In the genomic region with DNA sequence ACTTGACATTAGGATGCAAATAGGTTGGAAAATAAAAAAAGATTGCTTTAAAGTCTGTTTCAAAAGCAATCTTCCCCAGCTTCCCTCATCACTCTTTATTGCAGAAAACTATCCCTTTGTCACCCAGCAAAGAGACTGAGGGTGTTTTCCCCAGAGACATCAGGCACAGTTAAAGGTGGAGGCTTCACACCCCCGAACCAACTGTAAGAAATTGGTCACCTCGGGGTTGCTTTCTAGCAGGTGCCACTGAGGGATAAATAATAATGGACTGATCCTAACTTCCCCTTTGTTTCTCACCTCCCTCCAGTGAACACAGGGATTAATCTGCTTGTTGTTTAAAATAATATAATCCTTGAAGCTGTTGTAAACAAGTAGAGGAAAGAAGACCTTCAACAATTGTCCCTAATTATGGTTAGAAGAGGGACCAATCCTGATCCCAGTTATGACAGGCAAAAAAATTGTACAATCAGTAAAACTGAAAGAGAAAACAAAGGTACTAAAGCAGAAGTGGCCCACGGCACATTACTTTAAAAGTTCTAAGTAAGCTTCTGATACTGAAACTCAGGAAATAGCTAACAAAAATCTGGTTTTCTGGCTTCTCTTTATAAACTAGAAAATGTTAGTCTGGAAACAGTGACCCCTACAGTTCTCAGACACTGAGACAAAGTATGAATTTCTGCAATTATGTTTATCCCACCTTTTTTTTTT, we compare ENCODE assay signal across 11 cellular contexts. TPM values are rescaled to one million over a fixed set of nuclear protein-coding genes. Genes with fewer than 3 reads are reported as not detected.
DNase-seq lines count a peak whose midpoint lies in the region; ATAC-seq and TF ChIP-seq lines count a peak whose summit lies in the region.
"Had no signal": no experiment of that assay in that cellular context is flagged by ENCODE, and none has a peak within 500 bp of the region (broad histone marks: within the 10 kb centered on the region; RNA-seq: fewer than 3 reads in every experiment).

No MANE protein-coding gene starts in this region.

- no peaks in the 10 kb centered on the region for H3K36me3 ChIP-seq in adrenal gland (replicated peaks in 1 of 2)
- no peaks in the 10 kb centered on the region for H3K36me3 ChIP-seq in sigmoid colon
- H3K36me3 ChIP-seq: esophagus squamous epithelium had no signal

- H3K27me3 Mint-ChIP-seq in activated B cell treated with CpG ODN at 0.5 μM for 24 hours, result peaks cover 11% of the 10 kb centered on the region

- no peak for TF ChIP-seq EP300 in sigmoid colon (IDR thresholded peaks at IDR 0.05)

- TF ChIP-seq POLR2A in adrenal gland (IDR thresholded peaks at IDR 0.05) (no peak), sigmoid colon (IDR thresholded peaks at IDR 0.05) (no peak)

- WGBS in adrenal gland, 4 donors, result 22 to 42% (median 24%) methylated on average over 3 of the region's 3 CpGs
- WGBS in sigmoid colon, 2 donors, result 26 to 38% methylated on average over 3 of the region's 3 CpGs

- peak overlapping the region; percentile 77 for H3K27ac Mint-ChIP-seq in activated B cell treated with CpG ODN at 0.5 μM for 24 hours

- no peaks in the 10 kb centered on the region for H3K9me3 Mint-ChIP-seq in activated B cell treated with CpG ODN at 0.5 μM for 24 hours

- ATAC-seq in GM19452 (IDR thresholded peaks at IDR 0.05; ENCODE audit: unreplicated experiment) (peak; percentile 93), HG03095 (IDR thresholded peaks at IDR 0.05; ENCODE audit: unreplicated experiment) (peak; percentile 93), activated B cell treated with CpG ODN at 0.5 μM for 24 hours (ENCODE audit: low read depth) (peak; percentile 71)

- DNase-seq in GM03348 (ENCODE audit: low spot score), result peak; percentile 5
- no peak for DNase-seq in activated B cell treated with CpG ODN at 0.5 μM for 24 hours
- DNase-seq in NCI-H2029 (lab: John Stamatoyannopoulos, UW), result no peak
- DNase-seq in adrenal gland, result no peak
- no peak for DNase-seq in sigmoid colon
- DNase-seq in AG20443 (ENCODE audit: low spot score), result no peak
- DNase-seq: DND-41, esophagus squamous epithelium, NCI-H2081 had no signal

- intact Hi-C loops in activated B cell treated with CpG ODN at 0.5 μM for 24 hours (cut with micrococcal nuclease) (loop anchor here (1.0 to 5.0 kb wide), 3 partner anchors 163 to 581 kb away; no protein-coding TSS in a partner anchor), adrenal gland (cut with DNase I) (no loop called here), sigmoid colon (cut with DNase I) (no loop called here)

- CTCF ChIA-PET in activated B cell treated with CpG ODN at 0.5 μM for 24 hours (lab: Charles Lee), result interaction anchor here (0.6 to 1.3 kb wide), 3 partner anchors 94 to 654 kb away, joined by 3 to 5 read pairs (median 4); no protein-coding TSS in a partner anchor

- H3K27ac ChIP-seq in adrenal gland (no peak overlapping the region), sigmoid colon (no peak overlapping the region)
- H3K27ac ChIP-seq: esophagus squamous epithelium had no signal

- peak overlapping the region; percentile 56 for H3K4me3 Mint-ChIP-seq in activated B cell treated with CpG ODN at 0.5 μM for 24 hours

- H3K4me1 ChIP-seq in adrenal gland (replicated peaks in 1 of 2) (peaks cover 0 to 1% of the 10 kb centered on the region in 2 donors), sigmoid colon (no peaks in the 10 kb centered on the region)
- H3K4me1 ChIP-seq: esophagus squamous epithelium had no signal

- peaks cover 17% of the 10 kb centered on the region for H3K4me1 Mint-ChIP-seq in activated B cell treated with CpG ODN at 0.5 μM for 24 hours

- no peaks in the 10 kb centered on the region for H3K9me3 ChIP-seq in adrenal gland (replicated peaks in 1 of 3)
- no peaks in the 10 kb centered on the region for H3K9me3 ChIP-seq in sigmoid colon
- H3K9me3 ChIP-seq: esophagus squamous epithelium had no signal

- peaks cover 8% of the 10 kb centered on the region for H3K27me3 ChIP-seq in adrenal gland
- H3K27me3 ChIP-seq in sigmoid colon, result peaks cover 0 to 11% (median under 1%) of the 10 kb centered on the region in 3 donors

- no peak overlapping the region for H3K4me3 ChIP-seq in adrenal gland
- no peak overlapping the region for H3K4me3 ChIP-seq in sigmoid colon
- H3K4me3 ChIP-seq: esophagus squamous epithelium had no signal

- no peaks in the 10 kb centered on the region for H3K36me3 Mint-ChIP-seq in activated B cell treated with CpG ODN at 0.5 μM for 24 hours (ENCODE audit: low read depth)

- TF ChIP-seq CTCF in activated B cell treated with CpG ODN at 0.5 μM for 24 hours (IDR thresholded peaks at IDR 0.05) (no peak), adrenal gland (IDR thresholded peaks at IDR 0.05) (peak in 1 of 6 experiments; percentile 7), sigmoid colon (IDR thresholded peaks at IDR 0.05) (no peak)

- POLR2A ChIA-PET in activated B cell treated with CpG ODN at 0.5 μM for 24 hours (lab: Charles Lee), result interaction anchor here (0.7 kb wide), 1 partner anchor 10 kb away, joined by 6 read pairs; no protein-coding TSS in a partner anchor

RNA-seq across cellular contexts. Expression of a gene that starts 6.6 kb away (rescaled TPM):
- total RNA-seq in activated B cell treated with CpG ODN at 0.5 μM for 24 hours (not detected in 2 replicates), adrenal gland (1 to 10 TPM in 5 of 8 donors, under 1 TPM in 3; 0.42 to 7.1 (median 1.5) TPM), sigmoid colon (1 to 10 TPM in 3 of 4 donors, under 1 TPM in 1; 0.68 to 2.2 (median 1.8) TPM)
- polyA plus RNA-seq in adrenal gland (1 to 10 TPM in 2 of 3 donors, under 1 TPM in 1; 0.84 to 8.4 (median 2.0) TPM), sigmoid colon (1 to 10 TPM in 1 of 3 donors, under 1 TPM in 2; 0.60 to 1.7 (median 0.69) TPM)
